ENCODE assay signal across 17 cellular contexts in genomic region chr3:7204848-7205156, GRCh38.
DNase-seq lines count a peak whose midpoint lies in the region; ATAC-seq lines count a peak whose summit lies in the region.
"Had no signal": no experiment of that assay in that cellular context is flagged by ENCODE, and none has a peak within 500 bp of the region (broad histone marks: within the 10 kb centered on the region; RNA-seq: fewer than 3 reads in every experiment).

No MANE protein-coding gene starts in this region.

- ATAC-seq in GM18498 (IDR thresholded peaks at IDR 0.05; ENCODE audit: unreplicated experiment) (peak; percentile 40), GM19468 (IDR thresholded peaks at IDR 0.05; ENCODE audit: extremely low read depth, unreplicated experiment) (peak; percentile 39), HG02981 (IDR thresholded peaks at IDR 0.05; ENCODE audit: unreplicated experiment) (peak; percentile 44)
- ATAC-seq: A549, left colon had no signal

- DNase-seq in NCI-H526 treated with DMSO at 0.1 percent for 48 hours (lab: John Stamatoyannopoulos, UW) (peak; percentile 92), NCI-H226 (no peak), SKM-1 (lab: John Stamatoyannopoulos, UW; ENCODE audit: unreplicated experiment) (no peak), GF-D8 (lab: John Stamatoyannopoulos, UW) (no peak)
- no peak for DNase-seq in activated effector memory CD4-positive, alpha-beta T cell treated with anti-CD3 and anti-CD28 coated beads, Interleukin-2, amount 50 U/mL, for 16 hours
- DNase-seq: activated B cell treated with CpG ODN at 0.5 μM for 24 hours; activated CD8-positive, alpha-beta memory T cell treated with anti-CD3 and anti-CD28 coated beads, Interleukin-2, amount 50 U/mL, for 4 hours; glutamatergic neuron; HFFc6; left colon; MG63; NCI-H2081 treated with DMSO at 0.1 percent for 48 hours; tibial artery had no signal
